40 cellular contexts compared by ENCODE assay signal in the genomic region with DNA sequence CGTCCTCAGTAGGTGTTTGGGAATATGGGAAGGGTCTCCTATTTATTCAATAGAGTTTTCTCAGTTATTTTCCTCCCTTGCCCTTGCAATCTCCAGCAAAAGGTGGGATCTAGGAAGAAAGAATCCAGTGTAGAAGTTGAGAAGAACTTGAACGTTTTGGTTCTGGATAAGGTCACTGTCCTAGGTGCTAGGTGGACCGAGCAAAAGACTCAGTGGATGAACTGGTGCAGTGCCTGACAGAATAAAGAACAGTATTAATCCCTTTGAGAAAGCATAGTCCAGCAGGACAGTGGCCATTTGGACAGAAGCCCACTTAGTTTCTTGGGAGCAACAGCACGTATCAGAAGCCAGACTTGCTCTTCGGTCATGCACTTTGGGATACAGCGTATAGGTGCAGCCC. TPM values are rescaled to one million over a fixed set of nuclear protein-coding genes. Genes with fewer than 3 reads are reported as not detected.
"Had no signal": no experiment of that assay in that cellular context is flagged by ENCODE, and none has a peak within 500 bp of the region (broad histone marks: within the 10 kb centered on the region; RNA-seq: fewer than 3 reads in every experiment).

No MANE protein-coding gene starts in this region.

- H3K27ac Mint-ChIP-seq: activated B cell treated with CpG ODN at 0.5 μM for 24 hours; activated CD4-positive, alpha-beta memory T cell treated with anti-CD3 and anti-CD28 coated beads, Interleukin-2, amount 10 ng/mL, durations not matched to agents 7 days and 5 days; activated CD4-positive, alpha-beta T cell treated with anti-CD3 and anti-CD28 coated beads for 36 hours; activated CD4-positive, alpha-beta T cell treated with anti-CD3 and anti-CD28 coated beads, Interleukin-2, amount 10 ng/mL, durations not matched to agents 24 days and 14 days; activated naive CD4-positive, alpha-beta T cell treated with anti-CD3 and anti-CD28 coated beads for 36 hours; activated naive CD4-positive, alpha-beta T cell treated with anti-CD3 and anti-CD28 coated beads, Interleukin-2, amount 50 U/mL, for 24 hours; activated naive CD8-positive, alpha-beta T cell treated with anti-CD3 and anti-CD28 coated beads for 36 hours; activated naive CD8-positive, alpha-beta T cell treated with anti-CD3 and anti-CD28 coated beads, Interleukin-2, amount 50 U/mL, for 24 hours; activated T-helper 1 cell treated with anti-CD3 and anti-CD28 coated beads, Interleukin-12 subunit alpha, Interleukin-12 subunit beta, Interleukin-2, Interleukin-4 antibody, amounts not matched to agents 30 ng/mL and 10 ng/mL and 1 ng/mL, durations not matched to agents 14 hours and 24 hours and 36 hours; activated T-helper 2 cell treated with anti-CD3 and anti-CD28 coated beads, Interferon-gamma antibody, Interleukin-2, Interleukin-4, amounts not matched to agents 10 μg/mL and 5 μg/mL and 100 μg/mL, durations not matched to agents 14 hours and 24 hours and 36 hours; dendritic cell treated with granulocyte-macrophage colony-stimulating factor and Interleukin-4, amounts not matched to agents 40 ng/mL and 50 ng/mL, for 4 days; T-helper 17 cell; T-helper 2 cell treated with Interferon-gamma antibody and Interleukin-4, amounts not matched to agents 5 μg/mL and 100 μg/mL, for 36 hours had no signal

- H3K27ac ChIP-seq: adrenal gland, body of pancreas, coronary artery, esophagus squamous epithelium, gastroesophageal sphincter, heart right ventricle, hepatocyte, WERI-Rb-1 had no signal

- H3K27me3 Mint-ChIP-seq: activated B cell treated with CpG ODN at 0.5 μM for 24 hours; activated CD4-positive, alpha-beta memory T cell treated with anti-CD3 and anti-CD28 coated beads, Interleukin-2, amount 10 ng/mL, durations not matched to agents 7 days and 5 days; activated CD4-positive, alpha-beta T cell treated with anti-CD3 and anti-CD28 coated beads for 36 hours; activated CD4-positive, alpha-beta T cell treated with anti-CD3 and anti-CD28 coated beads, Interleukin-2, amount 10 ng/mL, durations not matched to agents 24 days and 14 days; activated naive CD4-positive, alpha-beta T cell treated with anti-CD3 and anti-CD28 coated beads, Interleukin-2, amount 50 U/mL, for 24 hours; activated naive CD8-positive, alpha-beta T cell treated with anti-CD3 and anti-CD28 coated beads for 36 hours; activated naive CD8-positive, alpha-beta T cell treated with anti-CD3 and anti-CD28 coated beads, Interleukin-2, amount 50 U/mL, for 24 hours; dendritic cell treated with granulocyte-macrophage colony-stimulating factor and Interleukin-4, amounts not matched to agents 40 ng/mL and 50 ng/mL, for 4 days; effector memory CD8-positive, alpha-beta T cell; T-helper 17 cell had no signal

- DNase-seq: activated B cell treated with CpG ODN at 0.5 μM for 24 hours; activated CD4-positive, alpha-beta memory T cell treated with anti-CD3 and anti-CD28 coated beads, Interleukin-2, amount 10 ng/mL, durations not matched to agents 7 days and 5 days; activated CD4-positive, alpha-beta T cell treated with anti-CD3 and anti-CD28 coated beads for 36 hours; activated CD4-positive, alpha-beta T cell treated with anti-CD3 and anti-CD28 coated beads, Interleukin-2, amount 10 ng/mL, durations not matched to agents 24 days and 14 days; activated CD4-positive, alpha-beta T cell treated with anti-CD3 and anti-CD28 coated beads, Interleukin-2, amount 50 U/mL, for 4 hours; activated CD8-positive, alpha-beta memory T cell treated with anti-CD3 and anti-CD28 coated beads, Interleukin-2, amount 50 U/mL, for 48 hours; activated effector memory CD4-positive, alpha-beta T cell treated with anti-CD3 and anti-CD28 coated beads, Interleukin-2, amount 50 U/mL, for 16 hours; activated naive CD4-positive, alpha-beta T cell treated with anti-CD3 and anti-CD28 coated beads for 36 hours; activated naive CD8-positive, alpha-beta T cell treated with anti-CD3 and anti-CD28 coated beads for 36 hours; activated naive CD8-positive, alpha-beta T cell treated with anti-CD3 and anti-CD28 coated beads, Interleukin-2, amount 50 U/mL, for 24 hours; activated T-cell treated with anti-CD3 and anti-CD28 coated beads for 4 hours; activated T-cell treated with anti-CD3 and anti-CD28 coated beads, Interleukin-2, amount 50 U/mL, for 4 hours; adrenal gland; amygdala; aorta; central memory CD4-positive, alpha-beta T cell; cerebellar nuclear complex; effector CD4-positive, alpha-beta T cell; effector memory CD8-positive, alpha-beta T cell; erythroblast; esophagus squamous epithelium; foreskin melanocyte; heart right ventricle; T-helper 1 cell; T-helper 17 cell; T1000; WERI-Rb-1 had no signal

- ATAC-seq: activated CD4-positive, alpha-beta T cell treated with anti-CD3 and anti-CD28 coated beads for 36 hours; activated CD4-positive, CD25-positive, alpha-beta regulatory T cell treated with anti-CD3 and anti-CD28 coated beads, Interleukin-2, amount 50 U/mL, for 24 hours; activated naive CD8-positive, alpha-beta T cell treated with anti-CD3 and anti-CD28 coated beads, Interleukin-2, amount 50 U/mL, for 24 hours; activated T-cell treated with anti-CD3 and anti-CD28 coated beads, Interleukin-2, amount 50 U/mL, for 4 hours; body of pancreas; effector memory CD8-positive, alpha-beta T cell; gastroesophageal sphincter; heart right ventricle; T-helper 17 cell had no signal

- H3K4me3 Mint-ChIP-seq: activated B cell treated with CpG ODN at 0.5 μM for 24 hours; activated CD4-positive, alpha-beta memory T cell treated with anti-CD3 and anti-CD28 coated beads, Interleukin-2, amount 10 ng/mL, durations not matched to agents 7 days and 5 days; activated CD4-positive, alpha-beta T cell treated with anti-CD3 and anti-CD28 coated beads for 36 hours; activated CD4-positive, alpha-beta T cell treated with anti-CD3 and anti-CD28 coated beads, Interleukin-2, amount 10 ng/mL, durations not matched to agents 24 days and 14 days; activated naive CD4-positive, alpha-beta T cell treated with anti-CD3 and anti-CD28 coated beads for 36 hours; activated naive CD4-positive, alpha-beta T cell treated with anti-CD3 and anti-CD28 coated beads, Interleukin-2, amount 50 U/mL, for 24 hours; activated naive CD8-positive, alpha-beta T cell treated with anti-CD3 and anti-CD28 coated beads for 36 hours; activated naive CD8-positive, alpha-beta T cell treated with anti-CD3 and anti-CD28 coated beads, Interleukin-2, amount 50 U/mL, for 24 hours; activated T-cell treated with anti-CD3 and anti-CD28 coated beads, Interleukin-2, amount 50 U/mL, for 4 hours; activated T-helper 1 cell treated with anti-CD3 and anti-CD28 coated beads, Interleukin-12 subunit alpha, Interleukin-12 subunit beta, Interleukin-2, Interleukin-4 antibody, amounts not matched to agents 30 ng/mL and 10 ng/mL and 1 ng/mL, durations not matched to agents 14 hours and 24 hours and 36 hours; dendritic cell treated with granulocyte-macrophage colony-stimulating factor and Interleukin-4, amounts not matched to agents 40 ng/mL and 50 ng/mL, for 4 days; T-helper 17 cell; T-helper 2 cell treated with Interferon-gamma antibody and Interleukin-4, amounts not matched to agents 5 μg/mL and 100 μg/mL, for 36 hours had no signal

- H3K9me3 Mint-ChIP-seq: activated B cell treated with CpG ODN at 0.5 μM for 24 hours; activated CD4-positive, alpha-beta memory T cell treated with anti-CD3 and anti-CD28 coated beads, Interleukin-2, amount 10 ng/mL, durations not matched to agents 7 days and 5 days; activated CD4-positive, alpha-beta T cell treated with anti-CD3 and anti-CD28 coated beads, Interleukin-2, amount 10 ng/mL, durations not matched to agents 24 days and 14 days; activated naive CD4-positive, alpha-beta T cell treated with anti-CD3 and anti-CD28 coated beads for 36 hours; activated naive CD4-positive, alpha-beta T cell treated with anti-CD3 and anti-CD28 coated beads, Interleukin-2, amount 50 U/mL, for 24 hours; activated naive CD8-positive, alpha-beta T cell treated with anti-CD3 and anti-CD28 coated beads for 36 hours; activated naive CD8-positive, alpha-beta T cell treated with anti-CD3 and anti-CD28 coated beads, Interleukin-2, amount 50 U/mL, for 24 hours; activated T-cell treated with anti-CD3 and anti-CD28 coated beads, Interleukin-2, amount 50 U/mL, for 4 hours; activated T-helper 1 cell treated with anti-CD3 and anti-CD28 coated beads, Interleukin-12 subunit alpha, Interleukin-12 subunit beta, Interleukin-2, Interleukin-4 antibody, amounts not matched to agents 30 ng/mL and 10 ng/mL and 1 ng/mL, durations not matched to agents 14 hours and 24 hours and 36 hours; activated T-helper 2 cell treated with anti-CD3 and anti-CD28 coated beads, Interferon-gamma antibody, Interleukin-2, Interleukin-4, amounts not matched to agents 10 μg/mL and 5 μg/mL and 100 μg/mL, durations not matched to agents 14 hours and 24 hours and 36 hours; dendritic cell treated with granulocyte-macrophage colony-stimulating factor and Interleukin-4, amounts not matched to agents 40 ng/mL and 50 ng/mL, for 4 days; effector memory CD8-positive, alpha-beta T cell; T-helper 2 cell treated with Interferon-gamma antibody and Interleukin-4, amounts not matched to agents 5 μg/mL and 100 μg/mL, for 36 hours had no signal

RNA-seq across cellular contexts. Expression of gene LRTM2, which starts 32.7 kb away (rescaled TPM):
- total RNA-seq: activated B cell treated with CpG ODN at 0.5 μM for 24 hours; activated CD4-positive, alpha-beta memory T cell treated with anti-CD3 and anti-CD28 coated beads, Interleukin-2, amount 10 ng/mL, durations not matched to agents 7 days and 5 days; activated CD4-positive, alpha-beta T cell treated with anti-CD3 and anti-CD28 coated beads for 36 hours; activated naive CD4-positive, alpha-beta T cell treated with anti-CD3 and anti-CD28 coated beads for 36 hours; activated naive CD8-positive, alpha-beta T cell treated with anti-CD3 and anti-CD28 coated beads for 36 hours; activated T-helper 1 cell treated with anti-CD3 and anti-CD28 coated beads, Interleukin-12 subunit alpha, Interleukin-12 subunit beta, Interleukin-2, Interleukin-4 antibody, amounts not matched to agents 30 ng/mL and 10 ng/mL and 1 ng/mL, durations not matched to agents 14 hours and 24 hours and 36 hours; adrenal gland; aorta; body of pancreas; esophagus squamous epithelium; fibroblast of lung; fibroblast of villous mesenchyme; gastroesophageal sphincter; glomerular endothelial cell; heart right ventricle; hepatocyte; T-helper 17 cell had no signal
